Comparison of ENCODE assay signal across 27 cellular contexts in genomic region chr1:157217486-157217885, GRCh38.
A peak's percentile ranks its signal among the peaks of the same experiment; 100 is the strongest.
DNase-seq lines count a peak whose midpoint lies in the region; ATAC-seq, FAIRE-seq and TF ChIP-seq lines count a peak whose summit lies in the region.
"Had no signal": no experiment of that assay in that cellular context is flagged by ENCODE, and none has a peak within 500 bp of the region (broad histone marks: within the 10 kb centered on the region; RNA-seq: fewer than 3 reads in every experiment).

No MANE protein-coding gene starts in this region.

- no peaks in the 10 kb centered on the region for H3K36me3 ChIP-seq in K562 (ENCODE audit: control insufficient read depth, insufficient read depth, low read length)
- H3K36me3 ChIP-seq in bronchial epithelial cell (ENCODE audit: control insufficient read depth, insufficient read depth, low read length): no peaks in the 10 kb centered on the region
- H3K36me3 ChIP-seq in esophagus muscularis mucosa: no peaks in the 10 kb centered on the region
- H3K36me3 ChIP-seq in neuronal stem cell (replicated peaks in 1 of 2; ENCODE audit: control insufficient read depth in 2 of 2, insufficient read depth in 2 of 2, low read length in 2 of 2): no peaks in the 10 kb centered on the region
- H3K36me3 ChIP-seq in Karpas-422 (ENCODE audit: insufficient read depth, low read length): no peaks in the 10 kb centered on the region
- H3K36me3 ChIP-seq: BE2C, BLaER1 had no signal

- H3K4ac ChIP-seq in neuronal stem cell (ENCODE audit: low read length): no peak overlapping the region

- H4K20me1 ChIP-seq in K562 (replicated peaks; ENCODE audit: control insufficient read depth, insufficient read depth, low read length) (no peaks in the 10 kb centered on the region), Karpas-422 (ENCODE audit: insufficient read depth, low read depth, low read length) (no peaks in the 10 kb centered on the region)
- H4K20me1 ChIP-seq: BLaER1 had no signal

- H3K9me3 ChIP-seq in K562 (replicated peaks; ENCODE audit: control insufficient read depth, insufficient read depth, low read depth, low read length) (no peaks in the 10 kb centered on the region), esophagus muscularis mucosa (peaks cover 0 to 32% (median 21%) of the 10 kb centered on the region in 4 donors), neuronal stem cell (replicated peaks in 1 of 2; ENCODE audit: control insufficient read depth in 2 of 2, insufficient read depth in 1 of 2, low read depth in 1 of 2, low read length in 2 of 2) (no peaks in the 10 kb centered on the region), Karpas-422 (ENCODE audit: low read length) (no peaks in the 10 kb centered on the region)
- H3K9me3 ChIP-seq: BE2C had no signal

- H2BK12ac ChIP-seq in neuronal stem cell (ENCODE audit: low read length): no peak overlapping the region

- H3K27me3 ChIP-seq in K562 (ENCODE audit: control insufficient read depth in 2 of 2, insufficient read depth in 2 of 2, low read length in 2 of 2) (peaks cover 7 to 27% of the 10 kb centered on the region in 2 experiments; a peak in 3 of 5 replicates), bronchial epithelial cell (ENCODE audit: control insufficient read depth, insufficient read depth, low read length) (no peaks in the 10 kb centered on the region), esophagus muscularis mucosa (peaks cover 0 to 20% (median 0%) of the 10 kb centered on the region in 4 donors), neuronal stem cell (ENCODE audit: control insufficient read depth in 3 of 3, insufficient read depth in 3 of 3, low read depth in 1 of 3, low read length in 3 of 3) (peaks cover 0 to 22% (median 0%) of the 10 kb centered on the region in 3 experiments), Karpas-422 (ENCODE audit: low read length) (no peaks in the 10 kb centered on the region)
- H3K27me3 ChIP-seq: BLaER1 had no signal

- H3K79me1 ChIP-seq in neuronal stem cell (ENCODE audit: low read depth, low read length): no peaks in the 10 kb centered on the region

- no peak for TF ChIP-seq RAD21 in K562 (CRISPR knock-in tag; conservative IDR thresholded peaks at IDR 0.05 in 1 of 2, IDR thresholded peaks at IDR 0.05 in 1 of 2)

- TF ChIP-seq EP300 in K562 (IDR thresholded peaks at IDR 0.05; ENCODE audit: low read length) (no peak), esophagus muscularis mucosa (IDR thresholded peaks at IDR 0.05) (no peak)

- H3K14ac ChIP-seq in neuronal stem cell (ENCODE audit: low read length): no peak overlapping the region

- H3K9me2 ChIP-seq in Karpas-422 (replicated peaks; ENCODE audit: insufficient read depth, low read length): no peaks in the 10 kb centered on the region

- peak overlapping the region; percentile 3 for H3K18ac ChIP-seq in neuronal stem cell (ENCODE audit: low read length)

- no peak for DNase-seq in K562 (ENCODE audit: extremely low read depth in 1 of 4, low spot score in 3 of 4)
- no peak for DNase-seq in bronchial epithelial cell (ENCODE audit: low read depth)
- DNase-seq in esophagus muscularis mucosa (ENCODE audit: extremely low spot score): peak; percentile 66
- no peak for DNase-seq in neuronal stem cell (ENCODE audit: low spot score)
- no peak for DNase-seq in Karpas-422
- no peak for DNase-seq in SW 1271 (lab: John Stamatoyannopoulos, UW)
- DNase-seq: 8988T; ACHN; BE2C; C1 segment of cervical spinal cord; CD4-positive, alpha-beta memory T cell; CD4-positive, CD25-positive, alpha-beta regulatory T cell; CD8-positive, alpha-beta memory T cell; COR-L47; DMS 273 treated with DMSO at 0.1 percent for 48 hours; DMS153; DMS53; DMS79; DND-41; EL; GDM1 had no signal

- no peak for TF ChIP-seq CTCF in K562 (IDR thresholded peaks at IDR 0.05 in 2 of 3, conservative IDR thresholded peaks at IDR 0.05 in 1 of 3; ENCODE audit: insufficient read depth in 2 of 3, low read depth in 1 of 3, low read length in 3 of 3)
- no peak for TF ChIP-seq CTCF in bronchial epithelial cell (IDR thresholded peaks at IDR 0.05; ENCODE audit: insufficient read depth, low read length, severe bottlenecking)
- TF ChIP-seq CTCF in esophagus muscularis mucosa (IDR thresholded peaks at IDR 0.05): no peak

- in situ Hi-C loops in K562 (cut with MboI): no loop called here

- no TSS peak for BruUV-seq in K562 (replicated peaks; lab: Mats Ljungman, UMichigan)

- no peak overlapping the region for H3K23ac ChIP-seq in neuronal stem cell (ENCODE audit: low read depth, low read length, poor library complexity)

- H3K4me2 ChIP-seq in K562 (ENCODE audit: insufficient read depth, low read length) (peak overlapping the region; percentile 45), neuronal stem cell (ENCODE audit: insufficient read depth, low read length, poor library complexity, severe bottlenecking) (no peak overlapping the region), Karpas-422 (ENCODE audit: low read depth, low read length, poor library complexity, severe bottlenecking) (no peak overlapping the region)
- H3K4me2 ChIP-seq: BLaER1 had no signal

- WGBS in K562 (ENCODE audit: insufficient coverage, low coverage, missing lambda C conversion rate): 5% methylated on average over 4 of the region's 4 CpGs
- WGBS in esophagus muscularis mucosa: 100% methylated on average over 3 of the region's 4 CpGs
- no CpG with 5 or more reads among the region's 4 CpGs for WGBS in neuronal stem cell (ENCODE audit: extremely low coverage in 2 of 2, insufficient read length in 2 of 2, insufficient replicate concordance in 1 of 2), 2 donors

- CTCF ChIA-PET in K562 (lab: Yijun Ruan, JAX; ENCODE audit: low intra/inter-chr PET ratio): no interaction called here

- no peak overlapping the region for H3K9ac ChIP-seq in K562 (ENCODE audit: insufficient read depth in 1 of 2, low read depth in 2 of 2, low read length in 2 of 2)
- H3K9ac ChIP-seq in neuronal stem cell (ENCODE audit: low read depth, low read length, poor library complexity): no peak overlapping the region
- no peak overlapping the region for H3K9ac ChIP-seq in Karpas-422 (ENCODE audit: low read length)
- H3K9ac ChIP-seq: BLaER1 had no signal

- H3K4me1 ChIP-seq in K562 (replicated peaks in 1 of 2; ENCODE audit: control insufficient read depth in 2 of 2, insufficient read depth in 2 of 2, low read length in 2 of 2): peaks cover 0 to 5% of the 10 kb centered on the region in 2 experiments; a peak in 2 of 5 replicates
- no peaks in the 10 kb centered on the region for H3K4me1 ChIP-seq in esophagus muscularis mucosa
- H3K4me1 ChIP-seq in neuronal stem cell (ENCODE audit: control insufficient read depth in 2 of 2, insufficient read depth in 1 of 2, low read depth in 1 of 2, low read length in 2 of 2): no peaks in the 10 kb centered on the region
- no peaks in the 10 kb centered on the region for H3K4me1 ChIP-seq in Karpas-422 (ENCODE audit: low read length)
- H3K4me1 ChIP-seq: BE2C, BLaER1 had no signal

- FAIRE-seq in K562 (lab: Jason Lieb, UNC): no peak
- FAIRE-seq in bronchial epithelial cell (lab: Jason Lieb, UNC): peak; percentile 23
- FAIRE-seq: A204.1, GM12878, GM12892, GM18507 had no signal

- H2BK120ac ChIP-seq in neuronal stem cell (ENCODE audit: low read depth, low read length): no peak overlapping the region

- no peak overlapping the region for H4K91ac ChIP-seq in neuronal stem cell (ENCODE audit: low read depth, low read length, poor library complexity)

- H2BK5ac ChIP-seq in neuronal stem cell (ENCODE audit: low read length): no peak overlapping the region

- no peak overlapping the region for H2BK15ac ChIP-seq in neuronal stem cell (ENCODE audit: low read length)

- TF ChIP-seq POLR2A in K562 (conservative IDR thresholded peaks at IDR 0.05) (no peak), esophagus muscularis mucosa (IDR thresholded peaks at IDR 0.05; ENCODE audit: low read depth) (no peak)

- no peaks in the 10 kb centered on the region for H3K9me1 ChIP-seq in K562 (ENCODE audit: control insufficient read depth, insufficient read depth, low read length)

- no peak overlapping the region for H4K8ac ChIP-seq in neuronal stem cell (ENCODE audit: low read depth, low read length)

- no peak overlapping the region for H2AK5ac ChIP-seq in neuronal stem cell (ENCODE audit: low read depth, low read length)

- POLR2A ChIA-PET in K562 (lab: Yijun Ruan, JAX): interaction anchor here (0.9 kb wide), 1 partner anchor 63 kb away, joined by 3 read pairs; no protein-coding TSS in a partner anchor

- H3K79me2 ChIP-seq in K562 (ENCODE audit: control insufficient read depth, insufficient read depth, low read length): no peaks in the 10 kb centered on the region
- no peaks in the 10 kb centered on the region for H3K79me2 ChIP-seq in Karpas-422 (ENCODE audit: low read length)

- ATAC-seq in K562 (no peak), GM18511 (IDR thresholded peaks at IDR 0.05; ENCODE audit: unreplicated experiment) (no peak)
- ATAC-seq: GM12878 had no signal

- intact Hi-C loops in K562 (cut with micrococcal nuclease) (no loop called here), esophagus muscularis mucosa (cut with DNase I) (no loop called here)

- H2AFZ ChIP-seq in K562 (ENCODE audit: low read depth, low read length) (no peak overlapping the region), neuronal stem cell (ENCODE audit: low read length) (no peak overlapping the region), Karpas-422 (ENCODE audit: low read length) (no peak overlapping the region)

- no peak overlapping the region for H3K4me3 ChIP-seq in K562
- no peak overlapping the region for H3K4me3 ChIP-seq in bronchial epithelial cell (ENCODE audit: low read depth, low read length)
- H3K4me3 ChIP-seq in esophagus muscularis mucosa: no peak overlapping the region
- H3K4me3 ChIP-seq in neuronal stem cell (ENCODE audit: low read length in 2 of 2): no peak overlapping the region
- H3K4me3 ChIP-seq in Karpas-422 (ENCODE audit: low read length): no peak overlapping the region
- H3K4me3 ChIP-seq: BLaER1, GM12878 had no signal

- no peak overlapping the region for H3K27ac ChIP-seq in K562 (ENCODE audit: extremely low read depth, low read depth, low read length)
- no peak overlapping the region for H3K27ac ChIP-seq in esophagus muscularis mucosa (replicated peaks in 1 of 4)
- no peak overlapping the region for H3K27ac ChIP-seq in neuronal stem cell (replicated peaks; ENCODE audit: low read length)
- H3K27ac ChIP-seq in Karpas-422 (ENCODE audit: low read length): no peak overlapping the region
- H3K27ac ChIP-seq: BLaER1 had no signal

TF ChIP-seq in K562, 482 proteins besides CTCF, POLR2A, EP300 and RAD21 (continues in another document):
- no peak for TF ChIP-seq KAT8 (IDR thresholded peaks at IDR 0.05; ENCODE audit: low read depth)
- no peak for TF ChIP-seq EGR1 (conservative IDR thresholded peaks at IDR 0.05)
